ENCODE assay signal across 31 cellular contexts in genomic region chr4:169914871-169915270, GRCh38.
"Had no signal": no experiment of that assay in that cellular context is flagged by ENCODE, and none has a peak within 500 bp of the region (broad histone marks: within the 10 kb centered on the region; RNA-seq: fewer than 3 reads in every experiment).

No MANE protein-coding gene starts in this region.

- DNase-seq: activated CD4-positive, alpha-beta memory T cell treated with anti-CD3 and anti-CD28 coated beads for 36 hours; activated CD4-positive, alpha-beta T cell treated with anti-CD3 and anti-CD28 coated beads for 36 hours; activated CD4-positive, alpha-beta T cell treated with anti-CD3 and anti-CD28 coated beads, Interleukin-2, amount 10 ng/mL, durations not matched to agents 24 days and 14 days; activated CD4-positive, CD25-positive, alpha-beta regulatory T cell; activated CD4-positive, CD25-positive, alpha-beta regulatory T cell treated with anti-CD3 and anti-CD28 coated beads, Interleukin-2, amount 50 U/mL, for 72 hours; activated CD8-positive, alpha-beta memory T cell treated with anti-CD3 and anti-CD28 coated beads, Interleukin-2, amount 10 ng/mL, durations not matched to agents 7 days and 5 days; activated CD8-positive, alpha-beta memory T cell treated with anti-CD3 and anti-CD28 coated beads, Interleukin-2, amount 50 U/mL, for 4 hours; activated CD8-positive, alpha-beta T cell treated with anti-CD3 and anti-CD28 coated beads, Interleukin-2, amount 10 ng/mL, durations not matched to agents 7 days and 5 days; activated effector memory CD4-positive, alpha-beta T cell treated with anti-CD3 and anti-CD28 coated beads, Interleukin-2, amount 50 U/mL, for 16 hours; activated naive CD4-positive, alpha-beta T cell treated with anti-CD3 and anti-CD28 coated beads for 36 hours; activated naive CD8-positive, alpha-beta T cell treated with anti-CD3 and anti-CD28 coated beads for 36 hours; activated naive CD8-positive, alpha-beta T cell treated with anti-CD3 and anti-CD28 coated beads, Interleukin-2, amount 50 U/mL, for 24 hours; activated T-cell treated with anti-CD3 and anti-CD28 coated beads, Interleukin-2, amount 50 U/mL, for 1 hour; activated T-cell treated with anti-CD3 and anti-CD28 coated beads, Interleukin-2, amount 50 U/mL, for 48 hours; adrenal gland; amygdala; aorta; body of pancreas; caudate nucleus; cortex of kidney; dermis blood vessel endothelial cell; effector CD4-positive, alpha-beta T cell; effector memory CD8-positive, alpha-beta T cell; esophagus squamous epithelium; foreskin melanocyte; T-helper 2 cell had no signal

- H3K9me3 Mint-ChIP-seq: activated CD4-positive, alpha-beta T cell treated with anti-CD3 and anti-CD28 coated beads, Interleukin-2, amount 10 ng/mL, durations not matched to agents 24 days and 14 days; activated T-helper 1 cell treated with anti-CD3 and anti-CD28 coated beads, Interleukin-12 subunit alpha, Interleukin-12 subunit beta, Interleukin-2, Interleukin-4 antibody, amounts not matched to agents 30 ng/mL and 10 ng/mL and 1 ng/mL, durations not matched to agents 14 hours and 24 hours and 36 hours had no signal

- H3K4me3 Mint-ChIP-seq: activated CD4-positive, alpha-beta memory T cell treated with anti-CD3 and anti-CD28 coated beads for 36 hours; activated CD4-positive, alpha-beta T cell treated with anti-CD3 and anti-CD28 coated beads for 36 hours; activated CD4-positive, alpha-beta T cell treated with anti-CD3 and anti-CD28 coated beads, Interleukin-2, amount 10 ng/mL, durations not matched to agents 24 days and 14 days; activated CD8-positive, alpha-beta memory T cell treated with anti-CD3 and anti-CD28 coated beads, Interleukin-2, amount 10 ng/mL, durations not matched to agents 7 days and 5 days; activated CD8-positive, alpha-beta T cell treated with anti-CD3 and anti-CD28 coated beads, Interleukin-2, amount 10 ng/mL, durations not matched to agents 7 days and 5 days; activated naive CD4-positive, alpha-beta T cell treated with anti-CD3 and anti-CD28 coated beads for 36 hours; activated naive CD4-positive, alpha-beta T cell treated with anti-CD3 and anti-CD28 coated beads, Interleukin-2, amount 50 U/mL, for 24 hours; activated naive CD8-positive, alpha-beta T cell treated with anti-CD3 and anti-CD28 coated beads for 36 hours; activated naive CD8-positive, alpha-beta T cell treated with anti-CD3 and anti-CD28 coated beads, Interleukin-2, amount 50 U/mL, for 24 hours; activated T-helper 1 cell treated with anti-CD3 and anti-CD28 coated beads, Interleukin-12 subunit alpha, Interleukin-12 subunit beta, Interleukin-2, Interleukin-4 antibody, amounts not matched to agents 30 ng/mL and 10 ng/mL and 1 ng/mL, durations not matched to agents 14 hours and 24 hours and 36 hours; effector memory CD8-positive, alpha-beta T cell had no signal

- H3K9me3 ChIP-seq: adrenal gland, body of pancreas had no signal

- H3K27me3 ChIP-seq: adrenal gland, body of pancreas, esophagus squamous epithelium, gastroesophageal sphincter had no signal

- ATAC-seq: activated CD4-positive, alpha-beta T cell treated with anti-CD3 and anti-CD28 coated beads for 36 hours; activated CD8-positive, alpha-beta memory T cell treated with anti-CD3 and anti-CD28 coated beads, Interleukin-2, amount 10 ng/mL, durations not matched to agents 7 days and 5 days; activated CD8-positive, alpha-beta T cell treated with anti-CD3 and anti-CD28 coated beads, Interleukin-2, amount 10 ng/mL, durations not matched to agents 7 days and 5 days; activated naive CD8-positive, alpha-beta T cell treated with anti-CD3 and anti-CD28 coated beads, Interleukin-2, amount 50 U/mL, for 24 hours; body of pancreas; effector memory CD8-positive, alpha-beta T cell; gastroesophageal sphincter had no signal

- H3K27me3 Mint-ChIP-seq: activated CD4-positive, alpha-beta T cell treated with anti-CD3 and anti-CD28 coated beads, Interleukin-2, amount 10 ng/mL, durations not matched to agents 24 days and 14 days; activated CD8-positive, alpha-beta memory T cell treated with anti-CD3 and anti-CD28 coated beads, Interleukin-2, amount 10 ng/mL, durations not matched to agents 7 days and 5 days; activated naive CD4-positive, alpha-beta T cell treated with anti-CD3 and anti-CD28 coated beads, Interleukin-2, amount 50 U/mL, for 24 hours; activated naive CD8-positive, alpha-beta T cell treated with anti-CD3 and anti-CD28 coated beads, Interleukin-2, amount 50 U/mL, for 24 hours had no signal

- H3K27ac ChIP-seq: adrenal gland, body of pancreas, epithelial cell of prostate, esophagus squamous epithelium, gastroesophageal sphincter had no signal

- H3K4me1 Mint-ChIP-seq: activated CD4-positive, alpha-beta T cell treated with anti-CD3 and anti-CD28 coated beads for 36 hours; activated CD4-positive, alpha-beta T cell treated with anti-CD3 and anti-CD28 coated beads, Interleukin-2, amount 10 ng/mL, durations not matched to agents 24 days and 14 days; activated CD8-positive, alpha-beta memory T cell treated with anti-CD3 and anti-CD28 coated beads, Interleukin-2, amount 10 ng/mL, durations not matched to agents 7 days and 5 days; activated naive CD4-positive, alpha-beta T cell treated with anti-CD3 and anti-CD28 coated beads, Interleukin-2, amount 50 U/mL, for 24 hours; activated naive CD8-positive, alpha-beta T cell treated with anti-CD3 and anti-CD28 coated beads for 36 hours; activated naive CD8-positive, alpha-beta T cell treated with anti-CD3 and anti-CD28 coated beads, Interleukin-2, amount 50 U/mL, for 24 hours had no signal

- H3K36me3 Mint-ChIP-seq: activated CD4-positive, alpha-beta memory T cell treated with anti-CD3 and anti-CD28 coated beads for 36 hours; activated CD8-positive, alpha-beta memory T cell treated with anti-CD3 and anti-CD28 coated beads, Interleukin-2, amount 10 ng/mL, durations not matched to agents 7 days and 5 days; activated naive CD4-positive, alpha-beta T cell treated with anti-CD3 and anti-CD28 coated beads, Interleukin-2, amount 50 U/mL, for 24 hours; activated naive CD8-positive, alpha-beta T cell treated with anti-CD3 and anti-CD28 coated beads for 36 hours had no signal

- H3K4me1 ChIP-seq: adrenal gland, body of pancreas, esophagus squamous epithelium, gastroesophageal sphincter had no signal

- H3K27ac Mint-ChIP-seq: activated CD4-positive, alpha-beta memory T cell treated with anti-CD3 and anti-CD28 coated beads for 36 hours; activated CD4-positive, alpha-beta T cell treated with anti-CD3 and anti-CD28 coated beads for 36 hours; activated CD4-positive, alpha-beta T cell treated with anti-CD3 and anti-CD28 coated beads, Interleukin-2, amount 10 ng/mL, durations not matched to agents 24 days and 14 days; activated CD8-positive, alpha-beta memory T cell treated with anti-CD3 and anti-CD28 coated beads, Interleukin-2, amount 10 ng/mL, durations not matched to agents 7 days and 5 days; activated CD8-positive, alpha-beta T cell treated with anti-CD3 and anti-CD28 coated beads, Interleukin-2, amount 10 ng/mL, durations not matched to agents 7 days and 5 days; activated naive CD4-positive, alpha-beta T cell treated with anti-CD3 and anti-CD28 coated beads for 36 hours; activated naive CD4-positive, alpha-beta T cell treated with anti-CD3 and anti-CD28 coated beads, Interleukin-2, amount 50 U/mL, for 24 hours; activated naive CD8-positive, alpha-beta T cell treated with anti-CD3 and anti-CD28 coated beads for 36 hours; activated naive CD8-positive, alpha-beta T cell treated with anti-CD3 and anti-CD28 coated beads, Interleukin-2, amount 50 U/mL, for 24 hours; activated T-helper 1 cell treated with anti-CD3 and anti-CD28 coated beads, Interleukin-12 subunit alpha, Interleukin-12 subunit beta, Interleukin-2, Interleukin-4 antibody, amounts not matched to agents 30 ng/mL and 10 ng/mL and 1 ng/mL, durations not matched to agents 14 hours and 24 hours and 36 hours; activated T-helper 2 cell treated with anti-CD3 and anti-CD28 coated beads, Interferon-gamma antibody, Interleukin-2, Interleukin-4, amounts not matched to agents 10 μg/mL and 5 μg/mL and 100 μg/mL, durations not matched to agents 14 hours and 24 hours and 36 hours; effector memory CD8-positive, alpha-beta T cell had no signal

- H3K4me3 ChIP-seq: adrenal gland, body of pancreas, esophagus squamous epithelium, gastroesophageal sphincter had no signal

- H3K36me3 ChIP-seq: adrenal gland, esophagus squamous epithelium, gastroesophageal sphincter had no signal
